ENCODE assay signal across 13 cellular contexts in the genomic region with DNA sequence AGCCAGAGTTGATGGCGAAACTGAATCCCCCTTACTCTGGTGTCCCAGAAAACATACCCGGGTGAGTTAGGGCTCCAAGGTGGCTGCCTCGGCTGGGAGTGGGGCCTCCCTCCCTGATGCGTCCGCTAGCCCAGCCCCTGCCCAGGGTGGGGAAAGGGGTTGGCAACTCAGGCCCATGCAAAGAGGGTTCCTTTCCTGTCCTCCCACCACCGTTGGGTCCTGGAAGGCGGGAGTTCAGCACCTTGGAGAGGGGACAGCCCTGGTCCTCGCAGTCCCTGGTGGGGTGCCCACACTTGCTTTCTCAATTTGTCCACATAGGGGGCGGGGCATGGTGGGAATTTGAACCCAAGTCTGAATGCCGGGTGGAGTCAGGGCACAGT. TPM values are rescaled to one million over a fixed set of nuclear protein-coding genes. Genes with fewer than 3 reads are reported as not detected.
DNase-seq lines count a peak whose midpoint lies in the region; ATAC-seq and TF ChIP-seq lines count a peak whose summit lies in the region.
"Had no signal": no experiment of that assay in that cellular context is flagged by ENCODE, and none has a peak within 500 bp of the region (broad histone marks: within the 10 kb centered on the region; RNA-seq: fewer than 3 reads in every experiment).

No MANE protein-coding gene starts in this region.

- no peak overlapping the region for H3K27ac ChIP-seq in RWPE2 (ENCODE audit: poor library complexity, severe bottlenecking)
- H3K27ac ChIP-seq in right cardiac atrium (ENCODE audit: low read length), result no peak overlapping the region
- no peak overlapping the region for H3K27ac ChIP-seq in upper lobe of left lung

- no peak for TF ChIP-seq EP300 in upper lobe of left lung (IDR thresholded peaks at IDR 0.05)

- no peak overlapping the region for H3K27ac Mint-ChIP-seq in type B pancreatic cell
- no peak overlapping the region for H3K27ac Mint-ChIP-seq in stimulated activated memory B cell treated with anti-CD40 and anti-IgM and Interleukin-4, amounts not matched to agents 10 μg/mL and 1 μg/mL and 100 μg/mL, for 72 hours

- no peaks in the 10 kb centered on the region for H3K27me3 Mint-ChIP-seq in type B pancreatic cell
- no peaks in the 10 kb centered on the region for H3K27me3 Mint-ChIP-seq in stimulated activated memory B cell treated with anti-CD40 and anti-IgM and Interleukin-4, amounts not matched to agents 10 μg/mL and 1 μg/mL and 100 μg/mL, for 72 hours
- H3K27me3 Mint-ChIP-seq: naive B cell had no signal

- H3K4me3 ChIP-seq in RWPE2 (ENCODE audit: severe bottlenecking) (no peak overlapping the region), right cardiac atrium (ENCODE audit: low read length) (no peak overlapping the region), upper lobe of left lung (no peak overlapping the region)

- H3K4me1 Mint-ChIP-seq in type B pancreatic cell (ENCODE audit: unreplicated experiment), result peaks cover 3% of the 10 kb centered on the region
- peaks cover 36% of the 10 kb centered on the region for H3K4me1 Mint-ChIP-seq in stimulated activated memory B cell treated with anti-CD40 and anti-IgM and Interleukin-4, amounts not matched to agents 10 μg/mL and 1 μg/mL and 100 μg/mL, for 72 hours

- intact Hi-C loops in Right ventricle myocardium inferior (cut with DNase I) (no loop called here), cardiac septum (cut with DNase I) (loop anchor here (10.0 kb wide), 1 partner anchor 671 kb away; no protein-coding TSS in a partner anchor), right cardiac atrium (cut with DNase I) (no loop called here)

- no peaks in the 10 kb centered on the region for H3K27me3 ChIP-seq in RWPE2 (ENCODE audit: insufficient read depth, poor library complexity, severe bottlenecking)
- no peaks in the 10 kb centered on the region for H3K27me3 ChIP-seq in right cardiac atrium (ENCODE audit: control insufficient read depth, insufficient read depth)
- H3K27me3 ChIP-seq in upper lobe of left lung, result no peaks in the 10 kb centered on the region

- no peak overlapping the region for H3K4me3 Mint-ChIP-seq in type B pancreatic cell
- no peak overlapping the region for H3K4me3 Mint-ChIP-seq in stimulated activated memory B cell treated with anti-CD40 and anti-IgM and Interleukin-4, amounts not matched to agents 10 μg/mL and 1 μg/mL and 100 μg/mL, for 72 hours

- no peak for TF ChIP-seq POLR2A in upper lobe of left lung (IDR thresholded peaks at IDR 0.05)

- TF ChIP-seq CTCF in RWPE2 (IDR thresholded peaks at IDR 0.05; ENCODE audit: poor library complexity, severe bottlenecking) (no peak), upper lobe of left lung (IDR thresholded peaks at IDR 0.05) (no peak), type B pancreatic cell (conservative IDR thresholded peaks at IDR 0.05) (no peak)

- no peak for DNase-seq in Right ventricle myocardium inferior (ENCODE audit: missing footprints)
- DNase-seq in cardiac septum (ENCODE audit: low spot score), result no peak
- DNase-seq in RWPE2 (ENCODE audit: low spot score), result no peak
- peak in 1 of 3 donors; percentile 64 for DNase-seq in right cardiac atrium
- DNase-seq in upper lobe of left lung, result no peak
- DNase-seq in stimulated activated naive CD4-positive, alpha-beta T cell treated with Interleukin-2 at 50 U/mL for 16 hours (lab: John Stamatoyannopoulos, UW), result no peak
- DNase-seq in type B pancreatic cell (ENCODE audit: extremely low spot score, unreplicated experiment), result no peak
- DNase-seq: activated CD4-positive, CD25-positive, alpha-beta regulatory T cell; naive B cell; NK-92 treated with Interleukin-12 subunit alpha and Interleukin-12 subunit beta, amount 100 ng/mL, for 24 hours had no signal

- peak; percentile 26 for ATAC-seq in Right ventricle myocardium inferior
- ATAC-seq in RWPE2 (ENCODE audit: low read depth), result peak; percentile 13; the same call in 1 of the 3 replicates
- peak; percentile 56 to 60 for ATAC-seq in right cardiac atrium
- peak; percentile 29 to 44 for ATAC-seq in upper lobe of left lung (ENCODE audit: low FRiP score in 2 of 2)
- no peak for ATAC-seq in stimulated activated memory B cell treated with anti-CD40 and anti-IgM and Interleukin-4, amounts not matched to agents 10 μg/mL and 1 μg/mL and 100 μg/mL, for 72 hours

- no peaks in the 10 kb centered on the region for H3K4me1 ChIP-seq in RWPE2 (ENCODE audit: insufficient read depth, poor library complexity, severe bottlenecking)
- H3K4me1 ChIP-seq in right cardiac atrium (ENCODE audit: control insufficient read depth, insufficient read depth, low read length), result no peaks in the 10 kb centered on the region
- peaks cover 3 to 10% (median 4%) of the 10 kb centered on the region in 4 donors for H3K4me1 ChIP-seq in upper lobe of left lung

- 55% methylated on average over 10 of the region's 10 CpGs for WGBS in right cardiac atrium
- WGBS in upper lobe of left lung, 2 donors, result 63 to 67% methylated on average over 2 to 10 of the region's 10 CpGs

- H3K36me3 ChIP-seq in RWPE2 (ENCODE audit: low read depth), result peaks cover 31% of the 10 kb centered on the region
- peaks cover 6 to 40% (median 31%) of the 10 kb centered on the region in 4 donors for H3K36me3 ChIP-seq in upper lobe of left lung

- no peaks in the 10 kb centered on the region for H3K36me3 Mint-ChIP-seq in type B pancreatic cell
- H3K36me3 Mint-ChIP-seq in stimulated activated memory B cell treated with anti-CD40 and anti-IgM and Interleukin-4, amounts not matched to agents 10 μg/mL and 1 μg/mL and 100 μg/mL, for 72 hours, result peaks cover 30% of the 10 kb centered on the region
- H3K36me3 Mint-ChIP-seq: naive B cell had no signal

- H3K9me3 ChIP-seq in RWPE2 (ENCODE audit: severe bottlenecking) (no peaks in the 10 kb centered on the region), right cardiac atrium (ENCODE audit: control insufficient read depth, low read length) (no peaks in the 10 kb centered on the region), upper lobe of left lung (no peaks in the 10 kb centered on the region)

- H3K9me3 Mint-ChIP-seq in type B pancreatic cell, result no peaks in the 10 kb centered on the region
- H3K9me3 Mint-ChIP-seq in stimulated activated memory B cell treated with anti-CD40 and anti-IgM and Interleukin-4, amounts not matched to agents 10 μg/mL and 1 μg/mL and 100 μg/mL, for 72 hours, result no peaks in the 10 kb centered on the region
- H3K9me3 Mint-ChIP-seq: naive B cell had no signal

RNA-seq across cellular contexts. Expression of a gene that starts 6.1 kb away (rescaled TPM):
- total RNA-seq in Right ventricle myocardium inferior (54.0 TPM), cardiac septum (58.0 TPM), right cardiac atrium (10 to 100 TPM; 43.6 to 72.6 (median 65.2) TPM), upper lobe of left lung (10 to 100 TPM in 5 of 6 donors, 1 to 10 TPM in 1; 7.3 to 72.9 (median 50.2) TPM), type B pancreatic cell (ENCODE audit: low replicate concordance) (61.5 and 92.6 TPM in 2 replicates)
- polyA plus RNA-seq in right cardiac atrium, result 61.6 TPM

RNA-seq across cellular contexts. Expression of a gene that starts 6.7 kb away (rescaled TPM):
- total RNA-seq in Right ventricle myocardium inferior (not detected), cardiac septum (not detected), right cardiac atrium (not detected), upper lobe of left lung (not detected), type B pancreatic cell (ENCODE audit: low replicate concordance) (0.29 and 0.34 TPM in 2 replicates)
- polyA plus RNA-seq in right cardiac atrium, result not detected
- total RNA-seq: bronchial epithelial cell, glomerular endothelial cell had no signal

RNA-seq across cellular contexts. Expression of a gene that starts 41.3 kb away (rescaled TPM):
- 107 TPM for total RNA-seq in Right ventricle myocardium inferior
- 102 TPM for total RNA-seq in cardiac septum
- 100 to 1,000 TPM in 2 of 4 donors, 10 to 100 TPM in 2; 78.7 to 137 (median 109) TPM for total RNA-seq in right cardiac atrium
- 113 TPM for polyA plus RNA-seq in right cardiac atrium
- 100 to 1,000 TPM; 108 to 388 (median 138) TPM for total RNA-seq in upper lobe of left lung
- total RNA-seq in type B pancreatic cell (ENCODE audit: low replicate concordance), result 153 and 188 TPM in 2 replicates

RNA-seq across cellular contexts. Expression of a gene that starts 45.9 kb away (rescaled TPM):
- total RNA-seq in Right ventricle myocardium inferior (18.1 TPM), cardiac septum (22.5 TPM), right cardiac atrium (10 to 100 TPM; 21.8 to 25.7 (median 22.3) TPM), upper lobe of left lung (100 to 1,000 TPM in 1 of 6 donors, 10 to 100 TPM in 5; 45.2 to 173 (median 55.9) TPM), type B pancreatic cell (ENCODE audit: low replicate concordance) (63.5 and 81.8 TPM in 2 replicates)
- polyA plus RNA-seq in right cardiac atrium, result 20.1 TPM
